8 cellular contexts compared by ENCODE assay signal in the genomic region with DNA sequence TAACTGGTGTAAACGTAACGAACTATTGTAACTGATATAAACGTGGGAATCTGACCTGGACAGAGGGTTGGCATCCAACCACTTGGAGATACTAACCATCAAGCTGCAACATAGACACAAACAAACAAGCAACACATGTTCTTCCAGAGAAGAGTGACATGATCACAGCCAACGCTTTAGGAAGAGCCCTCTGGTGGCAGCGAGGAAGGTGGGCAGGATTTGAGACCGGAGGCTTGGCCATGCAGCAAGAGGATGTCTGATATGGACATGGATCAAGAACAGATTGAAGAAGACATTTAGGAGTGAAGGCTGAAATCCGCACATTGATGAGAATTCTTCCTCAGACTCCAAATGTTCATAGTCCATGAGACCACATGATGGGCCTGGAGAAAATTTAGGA. TPM values are rescaled to one million over a fixed set of nuclear protein-coding genes. Genes with fewer than 3 reads are reported as not detected.
A peak's percentile ranks its signal among the peaks of the same experiment; 100 is the strongest.
DNase-seq lines count a peak whose midpoint lies in the region; ATAC-seq and TF ChIP-seq lines count a peak whose summit lies in the region.

No MANE protein-coding gene starts in this region.

- TF ChIP-seq CTCF in adrenal gland (IDR thresholded peaks at IDR 0.05) = peak; percentile 58 to 81 (median 68)

- no peak overlapping the region for H3K27ac ChIP-seq in adrenal gland

- H3K4me1 ChIP-seq in adrenal gland (replicated peaks in 1 of 2) = peaks cover 0 to 11% of the 10 kb centered on the region in 2 donors

- no peak overlapping the region for H3K4me3 ChIP-seq in Jurkat, Clone E6-1 (ENCODE audit: low read length)
- no peak overlapping the region for H3K4me3 ChIP-seq in adrenal gland

- 36 to 52% (median 41%) methylated on average over 7 of the region's 7 CpGs for WGBS in adrenal gland, 4 donors

- intact Hi-C loops in adrenal gland (cut with DNase I) = no loop called here

- no peaks in the 10 kb centered on the region for H3K9me3 ChIP-seq in adrenal gland (replicated peaks in 1 of 3)

- no peak for ATAC-seq in HG03442 (IDR thresholded peaks at IDR 0.05; ENCODE audit: unreplicated experiment)

- DNase-seq in D341Med (ENCODE audit: low spot score) (peak; percentile 70), adrenal gland (peak in 6 of 7 donors; percentile 50 to 84 (median 57)), islet precursor cell (peak; percentile 83), NCI-H187 (lab: John Stamatoyannopoulos, UW) (no peak)
- DNase-seq in Jurkat, Clone E6-1 (ENCODE audit: low read depth, low spot score) = peak; percentile 28
- no peak for DNase-seq in NK-92 treated with Interleukin-12 subunit alpha and Interleukin-12 subunit beta, amount 100 ng/mL, for 24 hours (lab: John Stamatoyannopoulos, UW)
- no peak for DNase-seq in activated CD8-positive, alpha-beta memory T cell treated with anti-CD3 and anti-CD28 coated beads for 24 hours

- no peaks in the 10 kb centered on the region for H3K27me3 ChIP-seq in adrenal gland

- no peak for TF ChIP-seq POLR2A in adrenal gland (IDR thresholded peaks at IDR 0.05)

- H3K36me3 ChIP-seq in adrenal gland (replicated peaks in 1 of 2) = no peaks in the 10 kb centered on the region

RNA-seq across cellular contexts. Expression of a gene that starts 40.3 kb away (rescaled TPM):
- 16.4 TPM for polyA plus RNA-seq in Jurkat, Clone E6-1 (2012; ENCODE audit: insufficient read depth, insufficient read length)
- total RNA-seq in adrenal gland = 10 to 100 TPM; 32.0 to 83.3 (median 54.0) TPM
- 10 to 100 TPM; 38.7 to 69.3 (median 42.3) TPM for polyA plus RNA-seq in adrenal gland

Comparison
In these comparisons a context has a peak if more than half of its experiments do, and no peak if none do; other contexts are left out.
1. DNase-seq: peak in D341Med (single experiment), Jurkat, Clone E6-1 (single experiment), adrenal gland (6 of 7) and islet precursor cell (single experiment); none in NCI-H187 (0 of 2), NK-92 treated with Interleukin-12 subunit alpha and Interleukin-12 subunit beta, amount 100 ng/mL, for 24 hours (single experiment) and activated CD8-positive, alpha-beta memory T cell treated with anti-CD3 and anti-CD28 coated beads for 24 hours (single experiment).